ENCODE assay signal across 22 cellular contexts in genomic region chr4:74665346-74665745, GRCh38.
DNase-seq lines count a peak whose midpoint lies in the region; ATAC-seq, FAIRE-seq and TF ChIP-seq lines count a peak whose summit lies in the region.
"Had no signal": no experiment of that assay in that cellular context is flagged by ENCODE, and none has a peak within 500 bp of the region (broad histone marks: within the 10 kb centered on the region; RNA-seq: fewer than 3 reads in every experiment).

No MANE protein-coding gene starts in this region.

- TF ChIP-seq CTCF in K562 (IDR thresholded peaks at IDR 0.05 in 2 of 3, conservative IDR thresholded peaks at IDR 0.05 in 1 of 3; ENCODE audit: insufficient read depth in 2 of 3, low read depth in 1 of 3, low read length in 3 of 3) (no peak), mesothelial cell of epicardium (IDR thresholded peaks at IDR 0.05; ENCODE audit: unreplicated experiment) (no peak)

- POLR2A ChIA-PET in K562 (lab: Yijun Ruan, JAX): no interaction called here

- TF ChIP-seq POLR2A in K562 (conservative IDR thresholded peaks at IDR 0.05): no peak

- no peaks in the 10 kb centered on the region for H3K36me3 ChIP-seq in K562 (ENCODE audit: control insufficient read depth, insufficient read depth, low read length)
- H3K36me3 ChIP-seq in mesendoderm (ENCODE audit: control insufficient read depth, insufficient read depth, low read length): no peaks in the 10 kb centered on the region
- H3K36me3 ChIP-seq: heart right ventricle had no signal

- no peak for TF ChIP-seq RAD21 in K562 (CRISPR knock-in tag; conservative IDR thresholded peaks at IDR 0.05 in 1 of 2, IDR thresholded peaks at IDR 0.05 in 1 of 2)

- H3K79me2 ChIP-seq in K562 (ENCODE audit: control insufficient read depth, insufficient read depth, low read length) (no peaks in the 10 kb centered on the region), mesendoderm (ENCODE audit: control insufficient read depth, insufficient read depth, low read length) (no peaks in the 10 kb centered on the region)

- no peak overlapping the region for H3K4ac ChIP-seq in mesendoderm (ENCODE audit: low read depth, low read length)

- H3K79me1 ChIP-seq in mesendoderm (ENCODE audit: low read length): no peaks in the 10 kb centered on the region

- H3K9me1 ChIP-seq in K562 (ENCODE audit: control insufficient read depth, insufficient read depth, low read length): no peaks in the 10 kb centered on the region

- H3K4me3 ChIP-seq in K562 (no peak overlapping the region), mesendoderm (ENCODE audit: low read length) (no peak overlapping the region)
- H3K4me3 ChIP-seq: heart right ventricle had no signal

- H3K36me3 Mint-ChIP-seq in mesothelial cell of epicardium: no peaks in the 10 kb centered on the region
- H3K36me3 Mint-ChIP-seq: natural killer cell had no signal

- WGBS in K562 (ENCODE audit: insufficient coverage, low coverage, missing lambda C conversion rate): 41% methylated on average over 4 of the region's 4 CpGs
- no CpG with 5 or more reads among the region's 4 CpGs for WGBS in mesendoderm (ENCODE audit: extremely low coverage, insufficient coverage, low lambda C conversion rate)

- DNase-seq in DMS53 (lab: John Stamatoyannopoulos, UW) (peak; percentile 33), DMS53 treated with DMSO at 0.1 percent for 48 hours (lab: John Stamatoyannopoulos, UW; ENCODE audit: unreplicated experiment) (no peak), K562 (ENCODE audit: extremely low read depth in 1 of 4, low spot score in 3 of 4) (no peak), mesendoderm (no peak), NCI-H1048 (lab: John Stamatoyannopoulos, UW) (no peak), mesothelial cell of epicardium (ENCODE audit: low spot score in 2 of 2, unreplicated experiment in 2 of 2) (no peak), caudate nucleus (lab: John Stamatoyannopoulos, UW) (no peak)
- DNase-seq: 8988T; activated T-cell treated with anti-CD3 and anti-CD28 coated beads for 4 hours; effector memory CD8-positive, alpha-beta T cell; heart right ventricle; HFFc6; natural killer cell; NCI-H1105 treated with DMSO at 0.1 percent for 48 hours; NCI-H2081 treated with DMSO at 0.1 percent for 48 hours; SHP77 treated with DMSO at 0.1 percent for 48 hours had no signal

- in situ Hi-C loops in K562 (cut with MboI): loop anchor here (10.0 to 25.0 kb wide), 2 partner anchors 131 to 953 kb away; no protein-coding TSS in a partner anchor

- H3K9me3 ChIP-seq in K562 (replicated peaks; ENCODE audit: control insufficient read depth, insufficient read depth, low read depth, low read length): no peaks in the 10 kb centered on the region
- H3K9me3 ChIP-seq: heart right ventricle had no signal

- no TSS peak for BruUV-seq in K562 (replicated peaks; lab: Mats Ljungman, UMichigan)

- intact Hi-C loops in K562 (cut with micrococcal nuclease): no loop called here

- no peaks in the 10 kb centered on the region for H3K4me1 Mint-ChIP-seq in mesothelial cell of epicardium
- H3K4me1 Mint-ChIP-seq: natural killer cell had no signal

- CTCF ChIA-PET in K562 (lab: Yijun Ruan, JAX; ENCODE audit: low intra/inter-chr PET ratio): no interaction called here

- ATAC-seq in HG03432 (IDR thresholded peaks at IDR 0.05; ENCODE audit: unreplicated experiment) (peak; percentile 54), K562 (no peak; the same call in 2 of the 3 replicates)
- ATAC-seq: effector memory CD8-positive, alpha-beta T cell; heart right ventricle; natural killer cell had no signal

- no peak overlapping the region for H3K23ac ChIP-seq in mesendoderm (ENCODE audit: low read length)

- H3K56ac ChIP-seq in mesendoderm (ENCODE audit: low read length): peak overlapping the region; percentile 6

- no peak overlapping the region for H2BK120ac ChIP-seq in mesendoderm (ENCODE audit: low read depth, low read length)

- H3K9ac ChIP-seq in K562 (ENCODE audit: insufficient read depth in 1 of 2, low read depth in 2 of 2, low read length in 2 of 2) (0 out of 4 replicates have a peak overlapping the region, but pooled peaks of 1 of the 2 experiments have one; percentile 49), mesendoderm (ENCODE audit: low read length) (no peak overlapping the region)

- H4K20me1 ChIP-seq in K562 (replicated peaks; ENCODE audit: control insufficient read depth, insufficient read depth, low read length): no peaks in the 10 kb centered on the region

- H2BK5ac ChIP-seq in mesendoderm (ENCODE audit: low read length): no peak overlapping the region

- no peak overlapping the region for H3K4me3 Mint-ChIP-seq in mesothelial cell of epicardium
- H3K4me3 Mint-ChIP-seq: effector memory CD8-positive, alpha-beta T cell; HFFc6; natural killer cell; stimulated activated naive CD8-positive, alpha-beta T cell treated with anti-CD3 and anti-CD28 coated beads, Interleukin-15, Interleukin-2, amounts not matched to agents 100 ng/mL and 50 ng/mL, for 24 hours; type B pancreatic cell had no signal

- H3K4me2 ChIP-seq in K562 (ENCODE audit: insufficient read depth, low read length) (no peak overlapping the region), mesendoderm (ENCODE audit: low read length) (no peak overlapping the region)

- no peak for TF ChIP-seq EP300 in K562 (IDR thresholded peaks at IDR 0.05; ENCODE audit: low read length)

- no peak overlapping the region for H3K18ac ChIP-seq in mesendoderm (ENCODE audit: low read length)

- H3K27ac ChIP-seq in K562 (ENCODE audit: extremely low read depth, low read depth, low read length) (no peak overlapping the region), mesendoderm (ENCODE audit: low read depth, low read length) (no peak overlapping the region), caudate nucleus (ENCODE audit: low read depth, low read length) (no peak overlapping the region)
- H3K27ac ChIP-seq: heart right ventricle had no signal

- H4K5ac ChIP-seq in mesendoderm (ENCODE audit: low read length): no peak overlapping the region

- peaks cover 6% of the 10 kb centered on the region for H3K9me3 Mint-ChIP-seq in mesothelial cell of epicardium
- H3K9me3 Mint-ChIP-seq: effector memory CD8-positive, alpha-beta T cell; HFFc6; natural killer cell; stimulated activated naive CD8-positive, alpha-beta T cell treated with anti-CD3 and anti-CD28 coated beads, Interleukin-15, Interleukin-2, amounts not matched to agents 100 ng/mL and 50 ng/mL, for 24 hours had no signal

- no peak overlapping the region for H2AK5ac ChIP-seq in mesendoderm (ENCODE audit: low read length)

- H3K27me3 ChIP-seq in K562 (ENCODE audit: control insufficient read depth in 2 of 2, insufficient read depth in 2 of 2, low read length in 2 of 2) (no peaks in the 10 kb centered on the region), mesendoderm (ENCODE audit: insufficient read depth, low read length, poor library complexity) (no peaks in the 10 kb centered on the region)

- H3K4me1 ChIP-seq in K562 (replicated peaks in 1 of 2; ENCODE audit: control insufficient read depth in 2 of 2, insufficient read depth in 2 of 2, low read length in 2 of 2) (no peaks in the 10 kb centered on the region), mesendoderm (ENCODE audit: control insufficient read depth, low read depth, low read length) (no peaks in the 10 kb centered on the region)

- no peaks in the 10 kb centered on the region for H3K27me3 Mint-ChIP-seq in mesothelial cell of epicardium (ENCODE audit: low read depth)

- no peak overlapping the region for H4K8ac ChIP-seq in mesendoderm (ENCODE audit: low read depth, low read length)

- no peak overlapping the region for H2BK15ac ChIP-seq in mesendoderm (replicated peaks; ENCODE audit: low read depth)

- peak overlapping the region; percentile 57; the same call in 1 of the 2 replicates for H2AFZ ChIP-seq in K562 (ENCODE audit: low read depth, low read length)

- FAIRE-seq in K562 (lab: Jason Lieb, UNC): no peak
- FAIRE-seq: astrocyte, G401.6, islet of Langerhans had no signal

- no peak overlapping the region for H3K27ac Mint-ChIP-seq in mesothelial cell of epicardium
- H3K27ac Mint-ChIP-seq: effector memory CD8-positive, alpha-beta T cell; HFFc6; natural killer cell; stimulated activated naive CD8-positive, alpha-beta T cell treated with anti-CD3 and anti-CD28 coated beads, Interleukin-15, Interleukin-2, amounts not matched to agents 100 ng/mL and 50 ng/mL, for 24 hours; type B pancreatic cell had no signal

TF ChIP-seq in K562, 482 proteins besides CTCF, POLR2A, EP300 and RAD21 (continues in another document):
- TF ChIP-seq MCM7 (IDR thresholded peaks at IDR 0.05) (no peak), KDM1A (IDR thresholded peaks at IDR 0.05) (no peak), E2F6 (IDR thresholded peaks at IDR 0.05; ENCODE audit: borderline replicate concordance in 1 of 2, extremely low read depth in 1 of 2, insufficient read depth in 1 of 2, insufficient read length in 1 of 2, low read depth in 1 of 2, low read length in 1 of 2, poor library complexity in 1 of 2, severe bottlenecking in 1 of 2) (no peak)
